17 cellular contexts compared by ENCODE assay signal in genomic region chr2:109435866-109436634, GRCh38.
DNase-seq lines count a peak whose midpoint lies in the region; ATAC-seq, FAIRE-seq and TF ChIP-seq lines count a peak whose summit lies in the region.
"Had no signal": no experiment of that assay in that cellular context is flagged by ENCODE, and none has a peak within 500 bp of the region (broad histone marks: within the 10 kb centered on the region; RNA-seq: fewer than 3 reads in every experiment).

No MANE protein-coding gene starts in this region.

- H3K4me1 Mint-ChIP-seq in chondrocyte (ENCODE audit: low read depth) (peaks cover 65% of the 10 kb centered on the region), mesothelial cell of epicardium (peaks cover 17% of the 10 kb centered on the region)
- H3K4me1 Mint-ChIP-seq: immature natural killer cell had no signal

- FAIRE-seq in urothelium cell line (lab: Jason Lieb, UNC), result no peak
- FAIRE-seq: G401.6, K562 had no signal

- H3K4me3 ChIP-seq in skeletal muscle satellite cell (ENCODE audit: low read length), result no peak overlapping the region
- H3K4me3 ChIP-seq: K562 had no signal

- peaks cover 43% of the 10 kb centered on the region for H3K36me3 ChIP-seq in skeletal muscle satellite cell (ENCODE audit: insufficient read depth, low read length)
- H3K36me3 ChIP-seq: BE2C had no signal

- peak overlapping the region; percentile 47 for H3K4me2 ChIP-seq in skeletal muscle satellite cell (ENCODE audit: low read length)

- TF ChIP-seq CTCF in chondrocyte (IDR thresholded peaks at IDR 0.05) (peak; percentile 28), mesothelial cell of epicardium (IDR thresholded peaks at IDR 0.05; ENCODE audit: unreplicated experiment) (no peak)

- peaks cover 37% of the 10 kb centered on the region for H3K36me3 Mint-ChIP-seq in chondrocyte (ENCODE audit: low read depth)
- peaks cover 4% of the 10 kb centered on the region for H3K36me3 Mint-ChIP-seq in mesothelial cell of epicardium

- H3K27ac ChIP-seq in layer of hippocampus (ENCODE audit: low read depth, low read length), result peak overlapping the region; percentile 87

- no peaks in the 10 kb centered on the region for H3K27me3 ChIP-seq in layer of hippocampus (ENCODE audit: control insufficient read depth, insufficient read depth, low read length)
- no peaks in the 10 kb centered on the region for H3K27me3 ChIP-seq in skeletal muscle satellite cell (ENCODE audit: control insufficient read depth, insufficient read depth, low read length)
- H3K27me3 ChIP-seq: BE2C had no signal

- H3K27me3 Mint-ChIP-seq in chondrocyte (ENCODE audit: low read depth), result no peaks in the 10 kb centered on the region
- no peaks in the 10 kb centered on the region for H3K27me3 Mint-ChIP-seq in mesothelial cell of epicardium (ENCODE audit: low read depth)

- H3K4me3 Mint-ChIP-seq in chondrocyte (ENCODE audit: unreplicated experiment) (no peak overlapping the region), mesothelial cell of epicardium (no peak overlapping the region)
- H3K4me3 Mint-ChIP-seq: endodermal cell, H9, immature natural killer cell had no signal

- peak; percentile 11 for DNase-seq in EL
- peak; percentile 95 for DNase-seq in chondrocyte (ENCODE audit: low spot score)
- no peak for DNase-seq in urothelium cell line (ENCODE audit: low spot score)
- DNase-seq in mesothelial cell of epicardium (ENCODE audit: low spot score in 2 of 2, unreplicated experiment in 2 of 2), result no peak
- DNase-seq: activated CD4-positive, alpha-beta T cell treated with anti-CD3 and anti-CD28 coated beads, Interleukin-2, amount 50 U/mL, for 1 hour; BE2C; H9; immature natural killer cell; NCI-H446 had no signal

- H3K9me3 Mint-ChIP-seq in chondrocyte (ENCODE audit: low read depth) (peaks cover 11% of the 10 kb centered on the region), mesothelial cell of epicardium (peaks cover 5% of the 10 kb centered on the region)

- H3K27ac Mint-ChIP-seq in chondrocyte (ENCODE audit: unreplicated experiment), result peak overlapping the region; percentile 99
- no peak overlapping the region for H3K27ac Mint-ChIP-seq in mesothelial cell of epicardium
- H3K27ac Mint-ChIP-seq: activated naive CD4-positive, alpha-beta T cell treated with anti-CD3 and anti-CD28 coated beads, Interleukin-2, amount 50 U/mL, for 72 hours; endodermal cell; H9; immature natural killer cell had no signal

- peaks cover 42% of the 10 kb centered on the region for H3K4me1 ChIP-seq in skeletal muscle satellite cell (ENCODE audit: control insufficient read depth, insufficient read depth, low read length)
- H3K4me1 ChIP-seq: BE2C had no signal

- ATAC-seq in HG02938 (IDR thresholded peaks at IDR 0.05; ENCODE audit: unreplicated experiment) (no peak), GM19328 (IDR thresholded peaks at IDR 0.05; ENCODE audit: unreplicated experiment) (no peak)
- ATAC-seq: activated naive CD4-positive, alpha-beta T cell treated with anti-CD3 and anti-CD28 coated beads, Interleukin-2, amount 50 U/mL, for 72 hours; K562 had no signal

- H3K9ac ChIP-seq in skeletal muscle satellite cell (ENCODE audit: low read depth, low read length), result peak overlapping the region; percentile 69

- H3K9me3 ChIP-seq in skeletal muscle satellite cell (replicated peaks; ENCODE audit: low read length), result no peaks in the 10 kb centered on the region
- H3K9me3 ChIP-seq: BE2C had no signal

Comparison
In these comparisons a context has a peak if more than half of its experiments do, and no peak if none do; other contexts are left out.
1. DNase-seq: peak in EL (single experiment) and chondrocyte (single experiment); none in urothelium cell line (single experiment) and mesothelial cell of epicardium (0 of 2).